Comparison of ENCODE assay signal across 1 cellular context in genomic region chr2:43196773-43197567, GRCh38.
A peak's percentile ranks its signal among the peaks of the same experiment; 100 is the strongest.
TF ChIP-seq lines count a peak whose summit lies in the region.

No MANE protein-coding gene starts in this region.

TF ChIP-seq in IMR-90, 13 proteins besides CTCF, POLR2A, EP300 and RAD21:
- TF ChIP-seq SMC3 (IDR thresholded peaks at IDR 0.05; ENCODE audit: low read depth, low read length) = no peak
- peak; percentile 90 for TF ChIP-seq MAFK (IDR thresholded peaks at IDR 0.05; ENCODE audit: low read depth, low read length)
